Comparison of ENCODE assay signal across 8 cellular contexts in the genomic region with DNA sequence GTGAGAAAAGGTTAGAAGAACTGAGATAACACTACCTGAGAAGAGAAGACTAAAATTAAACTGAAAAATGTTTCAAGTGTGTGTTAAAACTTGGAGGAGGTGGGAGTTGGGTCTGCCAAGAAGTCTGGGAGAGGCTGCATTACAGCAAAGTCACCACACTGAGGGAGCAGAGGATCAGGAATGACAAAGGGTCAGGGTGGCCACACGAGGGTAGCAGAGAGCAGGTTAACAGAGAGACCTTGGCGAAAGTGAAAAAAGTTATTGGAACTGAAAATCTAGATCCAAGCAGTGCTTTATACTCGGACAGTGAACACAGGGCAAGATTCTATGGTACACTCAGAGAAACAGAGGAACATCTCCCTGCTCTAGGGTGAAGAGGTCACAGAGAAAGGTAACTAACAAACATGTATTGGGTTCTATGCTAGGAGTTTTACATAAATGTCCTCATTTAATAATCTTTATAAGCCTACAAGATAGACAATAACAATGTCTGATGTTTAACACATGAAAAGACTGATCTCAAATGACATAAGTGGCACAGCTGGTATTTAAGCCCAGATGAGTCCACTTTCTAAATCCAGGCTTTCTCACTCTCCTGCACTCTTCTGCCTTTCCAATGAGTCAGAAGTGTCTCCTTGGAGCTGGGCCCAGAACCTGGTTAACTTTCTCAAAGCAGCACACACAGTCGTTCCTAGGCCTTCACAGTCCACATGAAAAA. TPM values are rescaled to one million over a fixed set of nuclear protein-coding genes. Genes with fewer than 3 reads are reported as not detected.
DNase-seq lines count a peak whose midpoint lies in the region; ATAC-seq and TF ChIP-seq lines count a peak whose summit lies in the region.

No MANE protein-coding gene starts in this region.

- H3K9me3 ChIP-seq in Caco-2, result no peaks in the 10 kb centered on the region

- CTCF ChIA-PET in Caco-2 (lab: Charles Lee), result interaction anchor here (0.6 to 1.7 kb wide), 2 partner anchors 37 to 206 kb away, joined by 3 to 4 read pairs; no protein-coding TSS in a partner anchor
- CTCF ChIA-PET in activated CD4-positive, alpha-beta memory T cell treated with anti-CD3 and anti-CD28 coated beads, Interleukin-2, amount 10 ng/mL, durations not matched to agents 7 days and 5 days (lab: Charles Lee), result interaction anchor here (0.6 to 2.8 kb wide), 6 partner anchors 28 to 77 kb away, joined by 3 to 15 read pairs (median 6); no protein-coding TSS in a partner anchor

- DNase-seq in Caco-2 (peak; percentile 74 to 82), NCI-H82 (lab: John Stamatoyannopoulos, UW) (peak; percentile 92), middle frontal gyrus (ENCODE audit: extremely low spot score, low spot score) (peak; percentile 60)
- DNase-seq in activated CD4-positive, alpha-beta memory T cell treated with anti-CD3 and anti-CD28 coated beads, Interleukin-2, amount 10 ng/mL, durations not matched to agents 7 days and 5 days, result peak; percentile 57
- DNase-seq in effector memory CD8-positive, alpha-beta T cell, result peak; percentile 53 to 58 (median 55)
- peak; percentile 5 to 27 for DNase-seq in stimulated activated CD8-positive, alpha-beta memory T cell treated with anti-CD3 and anti-CD28 coated beads, Interleukin-4, amount 100 ng/mL, for 1 hour (ENCODE audit: low read depth in 2 of 2, low spot score in 1 of 2)

- intact Hi-C loops in Caco-2 (cut with micrococcal nuclease; ENCODE audit: unreplicated experiment), result loop anchor here (1.0 to 5.0 kb wide), 4 partner anchors 37 to 631 kb away; no protein-coding TSS in a partner anchor

- H3K27me3 Mint-ChIP-seq in Caco-2 (ENCODE audit: insufficient read depth, unreplicated experiment), result peaks cover 20% of the 10 kb centered on the region
- H3K27me3 Mint-ChIP-seq in activated CD4-positive, alpha-beta memory T cell treated with anti-CD3 and anti-CD28 coated beads, Interleukin-2, amount 10 ng/mL, durations not matched to agents 7 days and 5 days, result peaks cover 52% of the 10 kb centered on the region
- peaks cover 63 to 69% of the 10 kb centered on the region in 2 donors for H3K27me3 Mint-ChIP-seq in effector memory CD8-positive, alpha-beta T cell

- no peaks in the 10 kb centered on the region for H3K36me3 Mint-ChIP-seq in Caco-2 (ENCODE audit: insufficient read depth, unreplicated experiment)
- H3K36me3 Mint-ChIP-seq in activated CD4-positive, alpha-beta memory T cell treated with anti-CD3 and anti-CD28 coated beads, Interleukin-2, amount 10 ng/mL, durations not matched to agents 7 days and 5 days (ENCODE audit: low read depth), result no peaks in the 10 kb centered on the region
- H3K36me3 Mint-ChIP-seq in effector memory CD8-positive, alpha-beta T cell (ENCODE audit: insufficient read depth), result no peaks in the 10 kb centered on the region

- H3K4me1 Mint-ChIP-seq in Caco-2 (ENCODE audit: low read depth, unreplicated experiment), result no peaks in the 10 kb centered on the region
- H3K4me1 Mint-ChIP-seq in activated CD4-positive, alpha-beta memory T cell treated with anti-CD3 and anti-CD28 coated beads, Interleukin-2, amount 10 ng/mL, durations not matched to agents 7 days and 5 days, result no peaks in the 10 kb centered on the region
- H3K4me1 Mint-ChIP-seq in effector memory CD8-positive, alpha-beta T cell (ENCODE audit: low read depth in 2 of 2), result peaks cover 5% of the 10 kb centered on the region in 2 donors

- no TSS peak for BruUV-seq in Caco-2 (replicated peaks; lab: Mats Ljungman, UMichigan)

- peak; percentile 97 to 99 for TF ChIP-seq CTCF in Caco-2 (IDR thresholded peaks at IDR 0.05; ENCODE audit: insufficient read depth in 1 of 2, low read depth in 1 of 2, low read length in 1 of 2, severe bottlenecking in 1 of 2, unreplicated experiment in 1 of 2)

- no peak overlapping the region for H3K27ac Mint-ChIP-seq in Caco-2 (ENCODE audit: unreplicated experiment)
- no peak overlapping the region for H3K27ac Mint-ChIP-seq in activated CD4-positive, alpha-beta memory T cell treated with anti-CD3 and anti-CD28 coated beads, Interleukin-2, amount 10 ng/mL, durations not matched to agents 7 days and 5 days
- no peak overlapping the region for H3K27ac Mint-ChIP-seq in effector memory CD8-positive, alpha-beta T cell

- no peak overlapping the region for H3K4me3 ChIP-seq in Caco-2 (ENCODE audit: low read depth, low read length)

- no peak overlapping the region for H3K4me3 Mint-ChIP-seq in Caco-2 (ENCODE audit: unreplicated experiment)
- H3K4me3 Mint-ChIP-seq in activated CD4-positive, alpha-beta memory T cell treated with anti-CD3 and anti-CD28 coated beads, Interleukin-2, amount 10 ng/mL, durations not matched to agents 7 days and 5 days, result no peak overlapping the region
- no peak overlapping the region for H3K4me3 Mint-ChIP-seq in effector memory CD8-positive, alpha-beta T cell

- H3K27me3 ChIP-seq in Caco-2 (replicated peaks; ENCODE audit: control insufficient read depth, insufficient read depth, low read length), result no peaks in the 10 kb centered on the region

- H3K4me1 ChIP-seq in Caco-2, result no peaks in the 10 kb centered on the region

- no peaks in the 10 kb centered on the region for H3K36me3 ChIP-seq in Caco-2 (ENCODE audit: control insufficient read depth, insufficient read depth, low read length)

- no peaks in the 10 kb centered on the region for H3K9me3 Mint-ChIP-seq in Caco-2 (ENCODE audit: unreplicated experiment)
- no peaks in the 10 kb centered on the region for H3K9me3 Mint-ChIP-seq in activated CD4-positive, alpha-beta memory T cell treated with anti-CD3 and anti-CD28 coated beads, Interleukin-2, amount 10 ng/mL, durations not matched to agents 7 days and 5 days
- no peaks in the 10 kb centered on the region for H3K9me3 Mint-ChIP-seq in effector memory CD8-positive, alpha-beta T cell

- peak; percentile 96 for ATAC-seq in GM19438 (IDR thresholded peaks at IDR 0.05; ENCODE audit: low read depth, unreplicated experiment)
- ATAC-seq in HG03520 (IDR thresholded peaks at IDR 0.05; ENCODE audit: unreplicated experiment), result peak; percentile 95
- peak; percentile 88 for ATAC-seq in effector memory CD8-positive, alpha-beta T cell (replicated peaks)

- POLR2A ChIA-PET in Caco-2 (lab: Charles Lee), result no interaction called here
- POLR2A ChIA-PET in activated CD4-positive, alpha-beta memory T cell treated with anti-CD3 and anti-CD28 coated beads, Interleukin-2, amount 10 ng/mL, durations not matched to agents 7 days and 5 days (lab: Charles Lee), result no interaction called here

RNA-seq across cellular contexts. Expression of a gene that starts 10.3 kb away (rescaled TPM):
- not detected in 2 replicates for total RNA-seq in Caco-2 (2022)
- total RNA-seq in activated CD4-positive, alpha-beta memory T cell treated with anti-CD3 and anti-CD28 coated beads, Interleukin-2, amount 10 ng/mL, durations not matched to agents 7 days and 5 days, result not detected

RNA-seq across cellular contexts. Expression of a gene that starts 43.5 kb away (rescaled TPM):
- total RNA-seq in Caco-2 (2022), result not detected in 2 replicates
- total RNA-seq in activated CD4-positive, alpha-beta memory T cell treated with anti-CD3 and anti-CD28 coated beads, Interleukin-2, amount 10 ng/mL, durations not matched to agents 7 days and 5 days, result not detected

Comparison
In these comparisons a context has a peak if more than half of its experiments do, and no peak if none do; other contexts are left out.
1. DNase-seq: peak in every context shown above with its lines; median percentile 92 in NCI-H82; 78 in Caco-2; 60 in middle frontal gyrus; 57 in activated CD4-positive, alpha-beta memory T cell treated with anti-CD3 and anti-CD28 coated beads, Interleukin-2, amount 10 ng/mL, durations not matched to agents 7 days and 5 days; 55 in effector memory CD8-positive, alpha-beta T cell; 16 in stimulated activated CD8-positive, alpha-beta memory T cell treated with anti-CD3 and anti-CD28 coated beads, Interleukin-4, amount 100 ng/mL, for 1 hour.